In genomic region chr19:55484571-55485438, GRCh38 we compare ENCODE assay signal across 8 cellular contexts. TPM values are rescaled to one million over a fixed set of nuclear protein-coding genes. Genes with fewer than 3 reads are reported as not detected.
DNase-seq lines count a peak whose midpoint lies in the region; ATAC-seq and TF ChIP-seq lines count a peak whose summit lies in the region.

A gene with protein sequence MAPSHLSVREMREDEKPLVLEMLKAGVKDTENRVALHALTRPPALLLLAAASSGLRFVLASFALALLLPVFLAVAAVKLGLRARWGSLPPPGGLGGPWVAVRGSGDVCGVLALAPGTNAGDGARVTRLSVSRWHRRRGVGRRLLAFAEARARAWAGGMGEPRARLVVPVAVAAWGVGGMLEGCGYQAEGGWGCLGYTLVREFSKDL (plus strand): TSS chr19:55485188. CDS start chr19:55485709, 521 bp downstream.

- no peaks in the 10 kb centered on the region; the same call in 1 of the 2 replicates for H3F3A ChIP-seq in DOHH2 (ENCODE audit: control insufficient read depth, insufficient read depth)

- peaks cover 5% of the 10 kb centered on the region for H3K36me3 ChIP-seq in DOHH2 (ENCODE audit: control insufficient read depth, low read length)

- H3K4me1 Mint-ChIP-seq in activated CD8-positive, alpha-beta memory T cell treated with anti-CD3 and anti-CD28 coated beads, Interleukin-2, amount 10 ng/mL, durations not matched to agents 7 days and 5 days, result peaks cover 8% of the 10 kb centered on the region
- H3K4me1 Mint-ChIP-seq in endothelial cell (ENCODE audit: unreplicated experiment), result peaks cover 13% of the 10 kb centered on the region

- peaks cover 5% of the 10 kb centered on the region for H3K79me2 ChIP-seq in DOHH2 (ENCODE audit: control insufficient read depth, low read length)

- H3K9me3 ChIP-seq in DOHH2 (ENCODE audit: control insufficient read depth, insufficient read depth, low read length), result no peaks in the 10 kb centered on the region
- no peaks in the 10 kb centered on the region for H3K9me3 ChIP-seq in mononuclear cell (ENCODE audit: low read depth, low read length)

- H3K27me3 Mint-ChIP-seq in activated CD8-positive, alpha-beta memory T cell treated with anti-CD3 and anti-CD28 coated beads, Interleukin-2, amount 10 ng/mL, durations not matched to agents 7 days and 5 days, result no peaks in the 10 kb centered on the region
- peaks cover 14% of the 10 kb centered on the region for H3K27me3 Mint-ChIP-seq in endothelial cell (ENCODE audit: unreplicated experiment)

- H4K20me1 ChIP-seq in DOHH2 (ENCODE audit: control insufficient read depth, insufficient read depth, low read depth, low read length), result no peaks in the 10 kb centered on the region

- peaks cover 18% of the 10 kb centered on the region for H3K4me1 ChIP-seq in DOHH2 (ENCODE audit: control insufficient read depth, low read length)
- H3K4me1 ChIP-seq in mononuclear cell (ENCODE audit: insufficient read depth, low read length), result peaks cover 12% of the 10 kb centered on the region

- H3K4me2 ChIP-seq in DOHH2 (ENCODE audit: low read length), result peak within 1 kb of the TSS; percentile 74

- H3K36me3 Mint-ChIP-seq in activated CD8-positive, alpha-beta memory T cell treated with anti-CD3 and anti-CD28 coated beads, Interleukin-2, amount 10 ng/mL, durations not matched to agents 7 days and 5 days, result peaks cover 2% of the 10 kb centered on the region
- H3K36me3 Mint-ChIP-seq in endothelial cell (ENCODE audit: low read depth, unreplicated experiment), result peaks cover 4% of the 10 kb centered on the region

- TF ChIP-seq CTCF in DOHH2 (IDR thresholded peaks at IDR 0.05; ENCODE audit: low read depth, low read length, poor library complexity, severe bottlenecking) (no peak), endothelial cell (IDR thresholded peaks at IDR 0.05; ENCODE audit: unreplicated experiment) (no peak)

- no peaks in the 10 kb centered on the region for H3K9me3 Mint-ChIP-seq in activated CD8-positive, alpha-beta memory T cell treated with anti-CD3 and anti-CD28 coated beads, Interleukin-2, amount 10 ng/mL, durations not matched to agents 7 days and 5 days (ENCODE audit: low read depth)
- no peaks in the 10 kb centered on the region for H3K9me3 Mint-ChIP-seq in endothelial cell (ENCODE audit: unreplicated experiment)

- DNase-seq in NCI-H774 (lab: John Stamatoyannopoulos, UW), result peak; percentile 67
- peak; percentile 72 for DNase-seq in activated CD8-positive, alpha-beta memory T cell treated with anti-CD3 and anti-CD28 coated beads, Interleukin-2, amount 10 ng/mL, durations not matched to agents 7 days and 5 days
- peak; percentile 72 for DNase-seq in endothelial cell (ENCODE audit: low spot score)
- peak; percentile 33 to 50 for DNase-seq in stimulated activated CD8-positive, alpha-beta memory T cell treated with anti-CD3 and anti-CD28 coated beads, Interleukin-7, amount 100 ng/mL, for 48 hours (ENCODE audit: extremely low read depth in 1 of 2, low read depth in 1 of 2)

- ATAC-seq in HG02642 (IDR thresholded peaks at IDR 0.05; ENCODE audit: poor library complexity, unreplicated experiment), result peak; percentile 67
- peak; percentile 74 for ATAC-seq in activated CD8-positive, alpha-beta memory T cell treated with anti-CD3 and anti-CD28 coated beads, Interleukin-2, amount 10 ng/mL, durations not matched to agents 7 days and 5 days
- no peak for ATAC-seq in HG03045 (IDR thresholded peaks at IDR 0.05; ENCODE audit: unreplicated experiment)

- H3K27me3 ChIP-seq in DOHH2 (ENCODE audit: control insufficient read depth, low read length), result no peaks in the 10 kb centered on the region
- H3K27me3 ChIP-seq in mononuclear cell (ENCODE audit: insufficient read depth, low read length), result no peaks in the 10 kb centered on the region

- no peaks in the 10 kb centered on the region for H3K9me2 ChIP-seq in DOHH2 (replicated peaks; ENCODE audit: control insufficient read depth, low read length)

- H3K4me3 ChIP-seq in DOHH2 (ENCODE audit: low read length) (peak within 1 kb of the TSS; percentile 92), mononuclear cell (ENCODE audit: low read length) (peak within 1 kb of the TSS; percentile 41)

- H3K27ac Mint-ChIP-seq in activated CD8-positive, alpha-beta memory T cell treated with anti-CD3 and anti-CD28 coated beads, Interleukin-2, amount 10 ng/mL, durations not matched to agents 7 days and 5 days, result peak within 1 kb of the TSS; percentile 70
- H3K27ac Mint-ChIP-seq in endothelial cell (ENCODE audit: unreplicated experiment), result peak within 1 kb of the TSS; percentile 93

- peak within 1 kb of the TSS; percentile 40 for H3K27ac ChIP-seq in DOHH2 (ENCODE audit: low read depth, low read length)

- CTCF ChIA-PET in activated CD8-positive, alpha-beta memory T cell treated with anti-CD3 and anti-CD28 coated beads, Interleukin-2, amount 10 ng/mL, durations not matched to agents 7 days and 5 days (lab: Charles Lee), result interaction anchor here (0.7 to 5.2 kb wide), 8 partner anchors 8 to 344 kb away, joined by 3 to 42 read pairs (median 4); partner anchors contain the start of gene ZNF628

- peak within 1 kb of the TSS; percentile 73 for H3K4me3 Mint-ChIP-seq in activated CD8-positive, alpha-beta memory T cell treated with anti-CD3 and anti-CD28 coated beads, Interleukin-2, amount 10 ng/mL, durations not matched to agents 7 days and 5 days
- H3K4me3 Mint-ChIP-seq in endothelial cell (ENCODE audit: unreplicated experiment), result peak within 1 kb of the TSS; percentile 91

RNA-seq across cellular contexts. Expression of the gene that starts here (rescaled TPM):
- 10 to 100 TPM; 14.6 to 23.2 TPM for total RNA-seq in activated CD8-positive, alpha-beta memory T cell treated with anti-CD3 and anti-CD28 coated beads, Interleukin-2, amount 10 ng/mL, durations not matched to agents 7 days and 5 days
- total RNA-seq in endothelial cell (ENCODE audit: unreplicated experiment) (37.7 TPM), mononuclear cell (1.9 TPM)
